In genomic region chr15:83067638-83067962, GRCh38 we compare ENCODE assay signal across 8 cellular contexts. TPM values are rescaled to one million over a fixed set of nuclear protein-coding genes. Genes with fewer than 3 reads are reported as not detected.
DNase-seq lines count a peak whose midpoint lies in the region; ATAC-seq and TF ChIP-seq lines count a peak whose summit lies in the region.

No MANE protein-coding gene starts in this region.

- H2AFZ ChIP-seq in trophoblast cell (ENCODE audit: insufficient read depth, low read length, poor library complexity) = peak overlapping the region; percentile 62

- peak overlapping the region; percentile 0 for H2AK5ac ChIP-seq in trophoblast cell (ENCODE audit: low read length)

- ATAC-seq in foreskin keratinocyte (no peak), HG02763 (IDR thresholded peaks at IDR 0.05; ENCODE audit: unreplicated experiment) (no peak), HG02798 (IDR thresholded peaks at IDR 0.05; ENCODE audit: poor library complexity, unreplicated experiment) (no peak)

- H3K27me3 ChIP-seq in SJCRH30 (no peaks in the 10 kb centered on the region), esophagus muscularis mucosa (no peaks in the 10 kb centered on the region), trophoblast cell (ENCODE audit: insufficient read depth, low read length) (no peaks in the 10 kb centered on the region), foreskin keratinocyte (no peaks in the 10 kb centered on the region)

- peak overlapping the region; percentile 71 for H3K27ac Mint-ChIP-seq in Calu3 (ENCODE audit: unreplicated experiment)

- TF ChIP-seq POLR2A in esophagus muscularis mucosa (IDR thresholded peaks at IDR 0.05; ENCODE audit: low read depth) = no peak

- no peak overlapping the region for H3K23ac ChIP-seq in trophoblast cell (ENCODE audit: low read length)

- H3K4me1 ChIP-seq in SJCRH30 (peaks cover 27% of the 10 kb centered on the region), esophagus muscularis mucosa (peaks cover 26 to 42% (median 39%) of the 10 kb centered on the region in 4 donors), trophoblast cell (ENCODE audit: control insufficient read depth in 1 of 2, insufficient read depth in 2 of 2, low read length in 2 of 2) (peaks cover 3 to 6% of the 10 kb centered on the region in 2 experiments), foreskin keratinocyte (peaks cover 8% of the 10 kb centered on the region)

- H3K9ac ChIP-seq in trophoblast cell (ENCODE audit: low read length) = no peak overlapping the region

- H3K9me3 ChIP-seq in SJCRH30 (replicated peaks) (0 out of 2 replicates have a peak, but pooled peaks cover 5% of the 10 kb centered on the region), esophagus muscularis mucosa (no peaks in the 10 kb centered on the region), trophoblast cell (ENCODE audit: insufficient read depth, low read depth, low read length) (no peaks in the 10 kb centered on the region)

- peaks cover 12% of the 10 kb centered on the region; the same call in 1 of the 2 replicates for H3K36me3 ChIP-seq in SJCRH30
- no peaks in the 10 kb centered on the region for H3K36me3 ChIP-seq in esophagus muscularis mucosa
- H3K36me3 ChIP-seq in trophoblast cell (ENCODE audit: control insufficient read depth in 1 of 2, insufficient read depth in 2 of 2, low read length in 2 of 2) = no peaks in the 10 kb centered on the region

- peaks cover 9% of the 10 kb centered on the region for H3K79me2 ChIP-seq in trophoblast cell (ENCODE audit: control insufficient read depth, insufficient read depth, low read length, poor library complexity)

- H3K4me1 Mint-ChIP-seq in Calu3 (ENCODE audit: low read depth, unreplicated experiment) = no peaks in the 10 kb centered on the region

- H3K4ac ChIP-seq in trophoblast cell (ENCODE audit: low read depth, low read length) = no peak overlapping the region

- H3K9me3 Mint-ChIP-seq in Calu3 (ENCODE audit: low read depth, unreplicated experiment) = no peaks in the 10 kb centered on the region

- no TSS peak for BruUV-seq in Calu3 (replicated peaks; lab: Mats Ljungman, UMichigan)

- peak overlapping the region; percentile 0 for H2BK5ac ChIP-seq in trophoblast cell (ENCODE audit: low read depth, low read length, poor library complexity)

- no peak for DNase-seq in Calu3
- DNase-seq in SJCRH30 = no peak
- no peak for DNase-seq in esophagus muscularis mucosa (ENCODE audit: extremely low spot score)
- no peak for DNase-seq in trophoblast cell
- DNase-seq in foreskin keratinocyte = no peak
- no peak for DNase-seq in GM20000 (ENCODE audit: low spot score)

- H3K4me3 Mint-ChIP-seq in Calu3 (ENCODE audit: low read depth, unreplicated experiment) = peak overlapping the region; percentile 66

- H3K79me1 ChIP-seq in trophoblast cell (ENCODE audit: low read length) = peaks cover 12% of the 10 kb centered on the region

- H3K4me3 ChIP-seq in SJCRH30 = peak overlapping the region; percentile 91
- peak overlapping the region; percentile 75 to 98 (median 79) for H3K4me3 ChIP-seq in esophagus muscularis mucosa
- H3K4me3 ChIP-seq in trophoblast cell (ENCODE audit: low read depth, low read length) = peak overlapping the region; percentile 89

- H4K91ac ChIP-seq in trophoblast cell (ENCODE audit: low read depth, low read length) = peak overlapping the region; percentile 41

- CTCF ChIA-PET in Calu3 (lab: Charles Lee) = interaction anchor here (0.9 to 1.2 kb wide), 4 partner anchors 34 to 158 kb away, joined by 3 to 8 read pairs (median 4); partner anchors contain the start of gene C15orf40

- H3K18ac ChIP-seq in trophoblast cell (ENCODE audit: low read length) = peak overlapping the region; percentile 16

- H4K8ac ChIP-seq in trophoblast cell (ENCODE audit: low read depth, low read length) = peak overlapping the region; percentile 83

- peak overlapping the region; percentile 0 for H2BK12ac ChIP-seq in trophoblast cell (ENCODE audit: low read length)

- H3K27ac ChIP-seq in SJCRH30 (peak overlapping the region; percentile 86), esophagus muscularis mucosa (replicated peaks in 1 of 4) (peak overlapping the region; percentile 90 to 98 (median 93)), trophoblast cell (ENCODE audit: low read depth, low read length) (peak overlapping the region; percentile 9), foreskin keratinocyte (no peak overlapping the region)

- peak overlapping the region; percentile 61 for H3K4me2 ChIP-seq in trophoblast cell (ENCODE audit: low read length)

- intact Hi-C loops in Calu3 (cut with micrococcal nuclease; ENCODE audit: unreplicated experiment) (loop anchor here (5.0 kb wide), 3 partner anchors 55 to 140 kb away; partner anchors contain the start of genes C15orf40 and HDGFL3), esophagus muscularis mucosa (cut with DNase I) (loop anchor here (5.0 kb wide), 1 partner anchor 140 kb away; the partner anchor contains the start of gene HDGFL3)

- H3K27me3 Mint-ChIP-seq in Calu3 (ENCODE audit: unreplicated experiment) = no peaks in the 10 kb centered on the region

- peak overlapping the region; percentile 66 for H4K12ac ChIP-seq in trophoblast cell (ENCODE audit: low read depth, low read length)

- H3K36me3 Mint-ChIP-seq in Calu3 (ENCODE audit: insufficient read depth, unreplicated experiment) = peaks cover 36% of the 10 kb centered on the region

- WGBS in esophagus muscularis mucosa = 69% methylated on average over 11 of the region's 12 CpGs
- no CpG with 5 or more reads among the region's 12 CpGs for WGBS in trophoblast cell (ENCODE audit: extremely low coverage, insufficient coverage, insufficient read length)

- TF ChIP-seq CTCF in Calu3 (IDR thresholded peaks at IDR 0.05; ENCODE audit: unreplicated experiment) = no peak
- TF ChIP-seq CTCF in esophagus muscularis mucosa (IDR thresholded peaks at IDR 0.05) = no peak
- TF ChIP-seq CTCF in foreskin keratinocyte (conservative IDR thresholded peaks at IDR 0.05) = no peak
- no peak for TF ChIP-seq CTCF in GM20000 (IDR thresholded peaks at IDR 0.05; ENCODE audit: extremely low read depth, missing control alignments)

- TF ChIP-seq EP300 in esophagus muscularis mucosa (IDR thresholded peaks at IDR 0.05) = no peak

- peak overlapping the region; percentile 1 for H2BK120ac ChIP-seq in trophoblast cell (ENCODE audit: insufficient read depth, low read length, poor library complexity)

- H3K14ac ChIP-seq in trophoblast cell (ENCODE audit: low read length) = peak overlapping the region; percentile 4

RNA-seq across cellular contexts. Expression of gene BTBD1, which starts 0.5 kb away (rescaled TPM):
- 73.2 and 77.3 TPM in 2 replicates for total RNA-seq in Calu3 (2022)
- 76.5 and 83.7 TPM in 2 replicates for total RNA-seq in SJCRH30 (2014; rRNA removed; shearing (Covaris generic))
- total RNA-seq in esophagus muscularis mucosa = 10 to 100 TPM; 53.2 to 69.6 (median 64.2) TPM
- polyA plus RNA-seq in trophoblast cell (2013) = 24.5 and 25.2 TPM in 2 replicates
- 47.9 and 48.4 TPM in 2 replicates for total RNA-seq in foreskin keratinocyte
- 18.3 and 20.9 TPM in 2 replicates for polyA plus RNA-seq in foreskin keratinocyte

RNA-seq across cellular contexts. Expression of gene TM6SF1, which starts 39.8 kb away (rescaled TPM):
- not detected in 2 replicates for total RNA-seq in Calu3 (2022)
- 4.1 and 5.4 TPM in 2 replicates for total RNA-seq in SJCRH30 (2014; rRNA removed; shearing (Covaris generic))
- total RNA-seq in esophagus muscularis mucosa = 1 to 10 TPM; 5.8 to 7.8 (median 6.6) TPM
- 0.07 and 0.11 TPM in 2 replicates for polyA plus RNA-seq in trophoblast cell (2013)
- 0.24 TPM in 1 of 2 replicates, not detected in the other for total RNA-seq in foreskin keratinocyte
- polyA plus RNA-seq in foreskin keratinocyte = 0.16 TPM in 1 of 2 replicates, not detected in the other

RNA-seq across cellular contexts. Expression of gene C15orf40, which starts 56.2 kb away (rescaled TPM):
- total RNA-seq in Calu3 (2022) = 34.0 and 40.7 TPM in 2 replicates
- total RNA-seq in SJCRH30 (2014; rRNA removed; shearing (Covaris generic)) = 11.2 and 12.3 TPM in 2 replicates
- 10 to 100 TPM in 1 of 4 donors, 1 to 10 TPM in 3; 7.0 to 11.8 (median 9.1) TPM for total RNA-seq in esophagus muscularis mucosa
- 8.7 and 9.5 TPM in 2 replicates for polyA plus RNA-seq in trophoblast cell (2013)
- total RNA-seq in foreskin keratinocyte = 18.6 and 19.8 TPM in 2 replicates
- 27.9 and 33.4 TPM in 2 replicates for polyA plus RNA-seq in foreskin keratinocyte
